Comparison of ENCODE assay signal across 32 cellular contexts in genomic region chr1:35546614-35547013, GRCh38. TPM values are rescaled to one million over a fixed set of nuclear protein-coding genes. Genes with fewer than 3 reads are reported as not detected.
"Had no signal": no experiment of that assay in that cellular context is flagged by ENCODE, and none has a peak within 500 bp of the region (broad histone marks: within the 10 kb centered on the region; RNA-seq: fewer than 3 reads in every experiment).

No MANE protein-coding gene starts in this region.

- H3K9me3 ChIP-seq: adrenal gland, ascending aorta, body of pancreas, breast epithelium had no signal

- H3K27ac ChIP-seq: adrenal gland, ascending aorta, body of pancreas, brain microvascular endothelial cell, breast epithelium, cardiac muscle cell had no signal

- FAIRE-seq: astrocyte, bronchial epithelial cell had no signal

- H3K27me3 ChIP-seq: adrenal gland, ascending aorta, body of pancreas, brain microvascular endothelial cell, breast epithelium, cardiac muscle cell had no signal

- H3K4me3 ChIP-seq: adrenal gland, ascending aorta, body of pancreas, breast epithelium, cardiac muscle cell had no signal

- DNase-seq: activated effector memory CD4-positive, alpha-beta T cell treated with anti-CD3 and anti-CD28 coated beads, Interleukin-2, amount 50 U/mL, for 16 hours; activated effector memory CD4-positive, alpha-beta T cell treated with Interleukin-2 at 50 U/mL for 16 hours; activated gamma-delta T cell; activated gamma-delta T cell treated with Interleukin-2 at 50 U/mL for 16 hours; activated naive CD4-positive, alpha-beta T cell; activated naive CD4-positive, alpha-beta T cell treated with anti-CD3 and anti-CD28 coated beads for 36 hours; activated naive CD4-positive, alpha-beta T cell treated with anti-CD3 and anti-CD28 coated beads, Interleukin-2, amount 10 ng/mL, durations not matched to agents 7 days and 5 days; activated naive CD4-positive, alpha-beta T cell treated with anti-CD3 and anti-CD28 coated beads, Interleukin-2, amount 50 U/mL, for 16 hours; activated naive CD4-positive, alpha-beta T cell treated with Interleukin-2 at 50 U/mL for 16 hours; activated naive CD8-positive, alpha-beta T cell treated with anti-CD3 and anti-CD28 coated beads for 36 hours; activated naive CD8-positive, alpha-beta T cell treated with anti-CD3 and anti-CD28 coated beads, Interleukin-2, amount 10 ng/mL, durations not matched to agents 7 days and 5 days; activated naive CD8-positive, alpha-beta T cell treated with anti-CD3 and anti-CD28 coated beads, Interleukin-2, amount 50 U/mL, for 24 hours; activated T-cell treated with anti-CD3 and anti-CD28 coated beads, Interleukin-2, amount 50 U/mL, for 4 hours; activated T-cell treated with anti-CD3 and anti-CD28 coated beads, Interleukin-2, amount 50 U/mL, for 48 hours; activated T-cell treated with anti-CD3 and anti-CD28 coated beads, Interleukin-2, amount 50 U/mL, for 72 hours; adrenal gland; amniotic stem cell; amygdala; anterior cingulate cortex; aorta; body of pancreas; brain microvascular endothelial cell; caudate nucleus; central memory CD4-positive, alpha-beta T cell; cerebellar nuclear complex had no signal

- ATAC-seq: activated naive CD4-positive, alpha-beta T cell treated with anti-CD3 and anti-CD28 coated beads, Interleukin-2, amount 50 U/mL, for 72 hours; activated naive CD8-positive, alpha-beta T cell treated with anti-CD3 and anti-CD28 coated beads, Interleukin-2, amount 50 U/mL, for 24 hours; activated T-cell treated with anti-CD3 and anti-CD28 coated beads, Interleukin-2, amount 50 U/mL, for 4 hours; activated T-cell treated with anti-CD3 and anti-CD28 coated beads, Interleukin-2, amount 50 U/mL, for 72 hours; activated T-helper 17 cell treated with anti-CD3 and anti-CD28 coated beads, Interleukin-2, amount 50 U/mL, for 72 hours; body of pancreas had no signal

- H3K36me3 ChIP-seq: breast epithelium had no signal

RNA-seq across cellular contexts. Expression of gene TFAP2E, which starts 26.5 kb away (rescaled TPM):
- total RNA-seq: body of pancreas had no signal
- polyA plus RNA-seq: cardiac muscle cell had no signal
